In the genomic region with DNA sequence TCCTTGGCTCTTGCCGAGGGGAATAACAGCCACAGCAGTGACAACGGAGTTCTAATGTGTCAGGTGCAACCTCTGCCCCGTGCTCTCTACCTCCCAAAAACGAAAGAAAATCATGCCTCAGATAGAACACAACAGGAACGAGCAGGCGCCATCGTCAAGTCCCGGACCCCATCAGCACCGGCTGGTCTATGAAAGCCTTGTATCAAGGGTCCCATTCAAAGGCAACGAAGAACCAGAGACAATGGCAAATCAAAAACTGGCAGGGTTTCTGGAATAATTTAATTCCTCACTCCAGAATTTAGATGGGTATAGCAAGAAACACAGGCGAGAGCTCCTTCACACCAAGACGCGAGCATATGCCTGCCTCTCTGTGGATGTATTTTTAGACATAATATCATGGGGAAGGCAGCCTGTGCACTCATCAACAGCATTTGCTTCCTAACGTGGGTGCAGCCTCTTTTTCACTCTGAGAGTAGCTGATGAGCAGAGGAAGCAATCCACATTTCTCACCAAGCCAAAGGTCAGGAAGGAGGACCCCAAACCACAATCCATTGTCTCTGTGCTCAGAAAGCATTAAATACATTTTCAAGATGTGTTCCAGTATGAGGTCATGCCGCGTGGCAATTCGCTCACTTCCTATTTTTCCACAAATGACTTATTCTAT, we compare ENCODE assay signal across 16 cellular contexts.
DNase-seq lines count a peak whose midpoint lies in the region; ATAC-seq lines count a peak whose summit lies in the region.
"Had no signal": no experiment of that assay in that cellular context is flagged by ENCODE, and none has a peak within 500 bp of the region (broad histone marks: within the 10 kb centered on the region; RNA-seq: fewer than 3 reads in every experiment).

No MANE protein-coding gene starts in this region.

- peaks cover 4 to 50% of the 10 kb centered on the region in 2 donors for H3K4me1 ChIP-seq in neuronal stem cell (ENCODE audit: control insufficient read depth in 2 of 2, insufficient read depth in 1 of 2, low read depth in 1 of 2, low read length in 2 of 2)
- H3K4me1 ChIP-seq: spleen, upper lobe of left lung had no signal

- H3K4ac ChIP-seq in neuronal stem cell (ENCODE audit: low read length) = no peak overlapping the region

- H3K36me3 ChIP-seq in neuronal stem cell (replicated peaks in 1 of 2; ENCODE audit: control insufficient read depth in 2 of 2, insufficient read depth in 2 of 2, low read length in 2 of 2) = no peaks in the 10 kb centered on the region
- H3K36me3 ChIP-seq: spleen, upper lobe of left lung had no signal

- no peaks in the 10 kb centered on the region for H3K9me3 ChIP-seq in neuronal stem cell (replicated peaks in 1 of 2; ENCODE audit: control insufficient read depth in 2 of 2, insufficient read depth in 1 of 2, low read depth in 1 of 2, low read length in 2 of 2)
- H3K9me3 ChIP-seq: spleen, upper lobe of left lung had no signal

- no CpG with 5 or more reads among the region's 17 CpGs for WGBS in neuronal stem cell (ENCODE audit: extremely low coverage in 2 of 2, insufficient read length in 2 of 2, insufficient replicate concordance in 1 of 2), 2 donors

- no peak overlapping the region for H3K27ac ChIP-seq in neuronal stem cell (replicated peaks; ENCODE audit: low read length)
- H3K27ac ChIP-seq: KMS-11, spleen, upper lobe of left lung had no signal

- H2AK5ac ChIP-seq in neuronal stem cell (ENCODE audit: low read depth, low read length) = no peak overlapping the region

- no peaks in the 10 kb centered on the region for H3K27me3 ChIP-seq in neuronal stem cell (ENCODE audit: control insufficient read depth in 3 of 3, insufficient read depth in 3 of 3, low read depth in 1 of 3, low read length in 3 of 3)
- H3K27me3 ChIP-seq: upper lobe of left lung had no signal

- H3K4me3 ChIP-seq in neuronal stem cell (ENCODE audit: low read length in 2 of 2) = no peak overlapping the region
- H3K4me3 ChIP-seq: spleen, upper lobe of left lung had no signal

- no peak overlapping the region for H4K91ac ChIP-seq in neuronal stem cell (ENCODE audit: low read depth, low read length, poor library complexity)

- no peaks in the 10 kb centered on the region for H3K79me1 ChIP-seq in neuronal stem cell (ENCODE audit: low read depth, low read length)

- H3K18ac ChIP-seq in neuronal stem cell (ENCODE audit: low read length) = no peak overlapping the region

- H2BK15ac ChIP-seq in neuronal stem cell (ENCODE audit: low read length) = no peak overlapping the region

- H3K14ac ChIP-seq in neuronal stem cell (ENCODE audit: low read length) = no peak overlapping the region

- H2BK12ac ChIP-seq in neuronal stem cell (ENCODE audit: low read length) = no peak overlapping the region

- H3K23ac ChIP-seq in neuronal stem cell (ENCODE audit: low read depth, low read length, poor library complexity) = no peak overlapping the region

- intact Hi-C loops in Right ventricle myocardium inferior (cut with DNase I) (loop anchor here (2.0 to 5.0 kb wide), 2 partner anchors 38 to 131 kb away; no protein-coding TSS in a partner anchor), cardiac septum (cut with DNase I) (loop anchor here (5.0 kb wide), 1 partner anchor 33 kb away; no protein-coding TSS in a partner anchor), Right ventricle myocardium superior (cut with DNase I) (loop anchor here (10.0 kb wide), 1 partner anchor 135 kb away; no protein-coding TSS in a partner anchor)

- no peak overlapping the region for H3K4me2 ChIP-seq in neuronal stem cell (ENCODE audit: insufficient read depth, low read length, poor library complexity, severe bottlenecking)
- H3K4me2 ChIP-seq: KMS-11 had no signal

- H4K8ac ChIP-seq in neuronal stem cell (ENCODE audit: low read depth, low read length) = no peak overlapping the region

- H2BK120ac ChIP-seq in neuronal stem cell (ENCODE audit: low read depth, low read length) = no peak overlapping the region

- ATAC-seq in Right ventricle myocardium inferior = peak; percentile 83
- peak; percentile 87 for ATAC-seq in Right ventricle myocardium superior (ENCODE audit: poor library complexity)
- no peak for ATAC-seq in HG02610 (IDR thresholded peaks at IDR 0.05; ENCODE audit: unreplicated experiment)
- no peak for ATAC-seq in GM21360 (IDR thresholded peaks at IDR 0.05; ENCODE audit: unreplicated experiment)
- ATAC-seq: activated T-cell treated with anti-CD3 and anti-CD28 coated beads, Interleukin-2, amount 50 U/mL, for 72 hours had no signal

- no peak for DNase-seq in Right ventricle myocardium inferior (ENCODE audit: missing footprints)
- no peak for DNase-seq in cardiac septum (ENCODE audit: low spot score)
- DNase-seq in Right ventricle myocardium superior = no peak
- DNase-seq in neuronal stem cell (ENCODE audit: low spot score) = no peak
- no peak for DNase-seq in stimulated activated CD4-positive, alpha-beta T cell treated with anti-CD3 and anti-CD28 coated beads, Interleukin-2, amount 100 ng/mL, for 24 hours
- no peak for DNase-seq in NCI-H510A treated with DMSO at 0.1 percent for 48 hours (lab: John Stamatoyannopoulos, UW)
- DNase-seq: activated CD4-positive, alpha-beta T cell treated with anti-CD3 and anti-CD28 coated beads for 4 hours; activated T-cell treated with anti-CD3 and anti-CD28 coated beads, Interleukin-2, amount 50 U/mL, for 72 hours; Calu3; NCI-H2171; OCI-M1; spleen; upper lobe of left lung had no signal

- H2BK5ac ChIP-seq in neuronal stem cell (ENCODE audit: low read length) = no peak overlapping the region

- H2AFZ ChIP-seq in neuronal stem cell (ENCODE audit: low read length) = peak overlapping the region; percentile 59

- no peak overlapping the region for H3K9ac ChIP-seq in neuronal stem cell (ENCODE audit: low read depth, low read length, poor library complexity)
- H3K9ac ChIP-seq: KMS-11 had no signal

Comparison
In these comparisons a context has a peak if more than half of its experiments do, and no peak if none do; other contexts are left out.
1. ATAC-seq: peak in Right ventricle myocardium inferior (single experiment) and Right ventricle myocardium superior (single experiment); none in HG02610 (single experiment) and GM21360 (single experiment).